26 cellular contexts compared by ENCODE assay signal in genomic region chrX:1359477-1359873, GRCh38.
"Had no signal": no experiment of that assay in that cellular context is flagged by ENCODE, and none has a peak within 500 bp of the region (broad histone marks: within the 10 kb centered on the region; RNA-seq: fewer than 3 reads in every experiment).

No MANE protein-coding gene starts in this region.

- DNase-seq: activated CD4-positive, alpha-beta memory T cell treated with anti-CD3 and anti-CD28 coated beads, Interleukin-2, amount 10 ng/mL, durations not matched to agents 7 days and 5 days; activated CD4-positive, alpha-beta T cell treated with anti-CD3 and anti-CD28 coated beads, Interleukin-2, amount 10 ng/mL, durations not matched to agents 24 days and 14 days; activated CD8-positive, alpha-beta memory T cell treated with anti-CD3 and anti-CD28 coated beads, Interleukin-2, amount 10 ng/mL, durations not matched to agents 7 days and 5 days; activated effector memory CD4-positive, alpha-beta T cell treated with anti-CD3 and anti-CD28 coated beads, Interleukin-2, amount 50 U/mL, for 16 hours; activated naive CD4-positive, alpha-beta T cell treated with anti-CD3 and anti-CD28 coated beads, Interleukin-2, amount 50 U/mL, for 16 hours; central memory CD4-positive, alpha-beta T cell; dermis blood vessel endothelial cell; effector CD4-positive, alpha-beta T cell; esophagus squamous epithelium; left lung; lower lobe of right lung; sigmoid colon; small intestine; stimulated activated CD4-positive, alpha-beta T cell treated with anti-CD3 and anti-CD28 coated beads, Interleukin-4, amount 100 ng/mL, for 24 hours; stimulated activated naive CD4-positive, alpha-beta T cell; T-helper 17 cell; T1000; testis; transverse colon; WERI-Rb-1 had no signal

- H3K27me3 Mint-ChIP-seq: activated CD4-positive, alpha-beta memory T cell treated with anti-CD3 and anti-CD28 coated beads, Interleukin-2, amount 10 ng/mL, durations not matched to agents 7 days and 5 days; activated CD4-positive, alpha-beta T cell treated with anti-CD3 and anti-CD28 coated beads, Interleukin-2, amount 10 ng/mL, durations not matched to agents 24 days and 14 days; activated CD8-positive, alpha-beta memory T cell treated with anti-CD3 and anti-CD28 coated beads, Interleukin-2, amount 10 ng/mL, durations not matched to agents 7 days and 5 days; T-helper 17 cell had no signal

- H3K4me3 Mint-ChIP-seq: activated CD4-positive, alpha-beta memory T cell treated with anti-CD3 and anti-CD28 coated beads, Interleukin-2, amount 10 ng/mL, durations not matched to agents 7 days and 5 days; activated CD4-positive, alpha-beta T cell treated with anti-CD3 and anti-CD28 coated beads, Interleukin-2, amount 10 ng/mL, durations not matched to agents 24 days and 14 days; activated CD8-positive, alpha-beta memory T cell treated with anti-CD3 and anti-CD28 coated beads, Interleukin-2, amount 10 ng/mL, durations not matched to agents 7 days and 5 days; nephron had no signal

- H3K27ac Mint-ChIP-seq: activated CD4-positive, alpha-beta memory T cell treated with anti-CD3 and anti-CD28 coated beads, Interleukin-2, amount 10 ng/mL, durations not matched to agents 7 days and 5 days; activated CD4-positive, alpha-beta T cell treated with anti-CD3 and anti-CD28 coated beads, Interleukin-2, amount 10 ng/mL, durations not matched to agents 24 days and 14 days; activated CD8-positive, alpha-beta memory T cell treated with anti-CD3 and anti-CD28 coated beads, Interleukin-2, amount 10 ng/mL, durations not matched to agents 7 days and 5 days; nephron; T-helper 17 cell had no signal

- H3K4me1 Mint-ChIP-seq: nephron had no signal

- H3K9me3 Mint-ChIP-seq: nephron had no signal

- FAIRE-seq: endometrium, frontal cortex, islet of Langerhans, small intestine had no signal

- ATAC-seq: activated CD4-positive, CD25-positive, alpha-beta regulatory T cell treated with anti-CD3 and anti-CD28 coated beads, Interleukin-2, amount 50 U/mL, for 24 hours; activated CD8-positive, alpha-beta memory T cell treated with anti-CD3 and anti-CD28 coated beads, Interleukin-2, amount 10 ng/mL, durations not matched to agents 7 days and 5 days; left lung; lower lobe of right lung; psoas muscle; T-helper 17 cell had no signal
